Comparison of ENCODE assay signal across 23 cellular contexts in the genomic region with DNA sequence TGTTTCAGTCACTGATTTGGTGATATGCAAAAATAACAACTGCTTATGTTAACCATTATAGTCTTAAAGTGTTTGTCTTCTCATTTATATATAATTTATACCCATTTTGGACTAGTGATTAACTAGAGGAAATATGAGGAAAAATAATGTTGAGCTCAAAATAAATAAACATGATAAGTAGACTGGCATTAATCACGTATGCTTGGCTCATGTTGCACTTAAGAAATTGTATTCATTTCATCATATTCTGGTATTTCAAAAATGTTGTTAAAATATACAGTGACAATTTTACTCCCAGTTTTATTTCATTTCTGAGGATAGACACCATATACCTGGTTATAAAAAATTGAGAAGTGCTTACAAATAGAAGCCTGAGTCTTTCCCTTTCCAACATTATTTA. TPM values are rescaled to one million over a fixed set of nuclear protein-coding genes. Genes with fewer than 3 reads are reported as not detected.
A peak's percentile ranks its signal among the peaks of the same experiment; 100 is the strongest.
DNase-seq lines count a peak whose midpoint lies in the region; ATAC-seq and TF ChIP-seq lines count a peak whose summit lies in the region.
"Had no signal": no experiment of that assay in that cellular context is flagged by ENCODE, and none has a peak within 500 bp of the region (broad histone marks: within the 10 kb centered on the region; RNA-seq: fewer than 3 reads in every experiment).

No MANE protein-coding gene starts in this region.

- BruUV-seq in MCF 10A (replicated peaks; lab: Mats Ljungman, UMichigan): no TSS peak
- no TSS peak for BruUV-seq in mammary epithelial cell (replicated peaks; lab: Mats Ljungman, UMichigan)

- no peaks in the 10 kb centered on the region for H3K36me3 Mint-ChIP-seq in MCF 10A (ENCODE audit: insufficient read depth, unreplicated experiment)

- H3K4me3 ChIP-seq in mammary epithelial cell (replicated peaks in 1 of 3; ENCODE audit: insufficient read depth in 1 of 3, low read depth in 2 of 3, low read length in 3 of 3): no peak overlapping the region
- no peak overlapping the region for H3K4me3 ChIP-seq in fibroblast of lung (replicated peaks in 1 of 4; ENCODE audit: control extremely low read depth in 1 of 4, insufficient read depth in 1 of 4, low read depth in 3 of 4, low read length in 4 of 4)
- H3K4me3 ChIP-seq in smooth muscle cell: no peak overlapping the region
- no peak overlapping the region for H3K4me3 ChIP-seq in mucosa of descending colon
- H3K4me3 ChIP-seq: SK-N-MC had no signal

- H3K9me3 Mint-ChIP-seq in MCF 10A (ENCODE audit: unreplicated experiment): no peaks in the 10 kb centered on the region
- H3K9me3 Mint-ChIP-seq: CD4-positive, alpha-beta T cell had no signal

- ATAC-seq in HG02759 (IDR thresholded peaks at IDR 0.05; ENCODE audit: unreplicated experiment) (no peak), mucosa of descending colon (no peak)
- ATAC-seq: Right ventricle myocardium inferior had no signal

- CTCF ChIA-PET in MCF 10A (lab: Yijun Ruan, JAX): no interaction called here
- CTCF ChIA-PET in mammary epithelial cell (lab: Charles Lee; ENCODE audit: low non-redundant PET): no interaction called here

- H3K79me2 ChIP-seq in mammary epithelial cell (ENCODE audit: insufficient read depth, low read length) (no peaks in the 10 kb centered on the region), fibroblast of lung (ENCODE audit: control insufficient read depth, insufficient read depth, low read length) (no peaks in the 10 kb centered on the region), smooth muscle cell (ENCODE audit: low read depth) (no peaks in the 10 kb centered on the region)

- H3K27ac ChIP-seq in mammary epithelial cell (ENCODE audit: insufficient read depth, low read depth, low read length): no peak overlapping the region
- H3K27ac ChIP-seq in fibroblast of lung (ENCODE audit: insufficient read depth, low read length): no peak overlapping the region
- H3K27ac ChIP-seq in smooth muscle cell (ENCODE audit: low read depth): no peak overlapping the region
- H3K27ac ChIP-seq: HL-60, SK-N-MC had no signal

- POLR2A ChIA-PET in MCF 10A (lab: Yijun Ruan, JAX): no interaction called here

- H3K27me3 ChIP-seq in mammary epithelial cell (ENCODE audit: insufficient read depth, low read length) (peaks cover 3% of the 10 kb centered on the region), fibroblast of lung (ENCODE audit: control insufficient read depth, insufficient read depth, low read length) (no peaks in the 10 kb centered on the region), smooth muscle cell (ENCODE audit: low read depth) (no peaks in the 10 kb centered on the region)

- H3K4me3 Mint-ChIP-seq in MCF 10A (ENCODE audit: unreplicated experiment): no peak overlapping the region
- H3K4me3 Mint-ChIP-seq: CD4-positive, alpha-beta T cell had no signal

- no peaks in the 10 kb centered on the region for H3K9me3 ChIP-seq in mammary epithelial cell (replicated peaks; ENCODE audit: insufficient read depth, low read length)
- no peaks in the 10 kb centered on the region for H3K9me3 ChIP-seq in fibroblast of lung (ENCODE audit: control insufficient read depth, insufficient read depth, low read depth, low read length)
- H3K9me3 ChIP-seq in smooth muscle cell (replicated peaks; ENCODE audit: low read depth): no peaks in the 10 kb centered on the region
- no peaks in the 10 kb centered on the region for H3K9me3 ChIP-seq in mucosa of descending colon
- H3K9me3 ChIP-seq: Caco-2 had no signal

- H3K36me3 ChIP-seq in mammary epithelial cell (ENCODE audit: insufficient read depth, low read length) (no peaks in the 10 kb centered on the region), fibroblast of lung (ENCODE audit: control insufficient read depth, insufficient read depth, low read length) (no peaks in the 10 kb centered on the region), smooth muscle cell (ENCODE audit: low read depth) (no peaks in the 10 kb centered on the region), mucosa of descending colon (ENCODE audit: low read depth) (no peaks in the 10 kb centered on the region)

- TF ChIP-seq CTCF in MCF 10A (IDR thresholded peaks at IDR 0.05; ENCODE audit: unreplicated experiment) (no peak), mammary epithelial cell (conservative IDR thresholded peaks at IDR 0.05 in 1 of 2, IDR thresholded peaks at IDR 0.05 in 1 of 2; ENCODE audit: extremely low read depth in 1 of 2, insufficient read depth in 1 of 2, low read depth in 1 of 2, low read length in 2 of 2) (no peak), fibroblast of lung (conservative IDR thresholded peaks at IDR 0.05 in 1 of 2, IDR thresholded peaks at IDR 0.05 in 1 of 2; ENCODE audit: low read depth in 1 of 2, low read length in 2 of 2) (no peak), smooth muscle cell (IDR thresholded peaks at IDR 0.05; ENCODE audit: borderline replicate concordance, insufficient read depth, poor library complexity, severe bottlenecking) (no peak), mucosa of descending colon (IDR thresholded peaks at IDR 0.05) (no peak)

- H3K27ac Mint-ChIP-seq in MCF 10A (ENCODE audit: low read depth, unreplicated experiment): no peak overlapping the region
- H3K27ac Mint-ChIP-seq: CD4-positive, alpha-beta T cell had no signal

- intact Hi-C loops in MCF 10A (cut with micrococcal nuclease): no loop called here
- intact Hi-C loops in mammary epithelial cell (cut with micrococcal nuclease): no loop called here
- intact Hi-C loops in mucosa of descending colon (cut with DNase I, micrococcal nuclease): no loop called here

- H3K4me2 ChIP-seq in mammary epithelial cell (ENCODE audit: insufficient read depth, low read depth, low read length): no peak overlapping the region
- H3K4me2 ChIP-seq in fibroblast of lung (ENCODE audit: extremely low read depth, insufficient read depth, low read length): peak overlapping the region; percentile 44
- peak overlapping the region; percentile 22 for H3K4me2 ChIP-seq in smooth muscle cell

- no peaks in the 10 kb centered on the region for H3K4me1 Mint-ChIP-seq in MCF 10A (ENCODE audit: insufficient read depth, unreplicated experiment)

- H4K20me1 ChIP-seq in mammary epithelial cell (ENCODE audit: insufficient read depth, low read length) (no peaks in the 10 kb centered on the region), fibroblast of lung (ENCODE audit: control insufficient read depth, extremely low read depth, insufficient read depth, low read length) (no peaks in the 10 kb centered on the region), smooth muscle cell (ENCODE audit: low read depth) (no peaks in the 10 kb centered on the region)

- no peaks in the 10 kb centered on the region for H3F3A ChIP-seq in smooth muscle cell (ENCODE audit: low read depth)

- dilution Hi-C loops in mammary epithelial cell (cut with HindIII; ENCODE audit: low sequenced_read_pairs): no loop called here

- DNase-seq in MCF 10A (ENCODE audit: unreplicated experiment) (peak; percentile 36), mammary epithelial cell (no peak), amniotic epithelial cell (ENCODE audit: low read depth) (peak; percentile 14), fibroblast of lung (ENCODE audit: low read depth in 2 of 2) (peak; percentile 6 to 26), smooth muscle cell (lab: John Stamatoyannopoulos, UW; ENCODE audit: unreplicated experiment) (no peak), DMS79 treated with DMSO at 0.1 percent for 48 hours (lab: John Stamatoyannopoulos, UW) (no peak), mucosa of descending colon (no peak)
- DNase-seq: Caco-2; CD4-positive, alpha-beta T cell; DMS153; GOT3; NCI-H1092 treated with DMSO at 0.1 percent for 48 hours; NCI-H146; NCI-H2081 treated with DMSO at 0.1 percent for 48 hours; NCI-H2227 treated with DMSO at 0.1 percent for 48 hours; NCI-H524 had no signal

- H2AFZ ChIP-seq in mammary epithelial cell (ENCODE audit: low read depth, low read length) (no peak overlapping the region), fibroblast of lung (ENCODE audit: low read length) (no peak overlapping the region), smooth muscle cell (ENCODE audit: low read depth) (no peak overlapping the region)

- H3K27me3 Mint-ChIP-seq in MCF 10A (ENCODE audit: insufficient read depth, unreplicated experiment): peaks cover 11% of the 10 kb centered on the region

- in situ Hi-C loops in mammary epithelial cell (cut with MboI; ENCODE audit: low sequenced_read_pairs in 2 of 2): no loop called here

- H3K4me1 ChIP-seq in mammary epithelial cell (ENCODE audit: insufficient read depth, low read length): no peaks in the 10 kb centered on the region
- H3K4me1 ChIP-seq in fibroblast of lung (ENCODE audit: control insufficient read depth, extremely low read depth, insufficient read depth, low read length): no peaks in the 10 kb centered on the region
- H3K4me1 ChIP-seq in smooth muscle cell (ENCODE audit: low read depth): peaks cover 3% of the 10 kb centered on the region
- no peaks in the 10 kb centered on the region for H3K4me1 ChIP-seq in mucosa of descending colon (ENCODE audit: low read depth)
- H3K4me1 ChIP-seq: Caco-2 had no signal

- 65% methylated on average over 1 of the region's 1 CpG for WGBS in mammary epithelial cell (ENCODE audit: low coverage, missing lambda C conversion rate)
- 66% methylated on average over 1 of the region's 1 CpG for WGBS in smooth muscle cell (ENCODE audit: low lambda C conversion rate)

- no peak overlapping the region for H3K9ac ChIP-seq in mammary epithelial cell (ENCODE audit: insufficient read depth, low read length)
- H3K9ac ChIP-seq in fibroblast of lung (ENCODE audit: insufficient read depth, low read length): no peak overlapping the region
- H3K9ac ChIP-seq in smooth muscle cell (ENCODE audit: low read depth): no peak overlapping the region

RNA-seq across cellular contexts. Expression of gene OR10D3, which starts 3.8 kb away (rescaled TPM):
- not detected in 2 replicates for total RNA-seq in MCF 10A (2022)
- not detected for total RNA-seq in mammary epithelial cell
- polyA plus RNA-seq in mammary epithelial cell: not detected
- not detected for polyA minus RNA-seq in mammary epithelial cell
- total RNA-seq in fibroblast of lung: not detected in 2 replicates
- polyA plus RNA-seq in fibroblast of lung: not detected in 2 replicates
- not detected in 2 replicates for polyA plus RNA-seq in fibroblast of lung (2012)
- not detected in 2 replicates for polyA minus RNA-seq in fibroblast of lung (ENCODE audit: low replicate concordance)
- not detected in 2 replicates for total RNA-seq in smooth muscle cell
- not detected in 2 replicates for polyA plus RNA-seq in smooth muscle cell
- not detected for total RNA-seq in mucosa of descending colon
- total RNA-seq: A172; Caco-2; CD4-positive, alpha-beta T cell; LHCN-M2; Right ventricle myocardium inferior had no signal
- polyA plus RNA-seq: BJ had no signal

Comparison
In these comparisons a context has a peak if more than half of its experiments do, and no peak if none do; other contexts are left out.
1. DNase-seq: peak in MCF 10A (single experiment), amniotic epithelial cell (single experiment) and fibroblast of lung (2 of 2); none in mammary epithelial cell (single experiment), smooth muscle cell (single experiment), DMS79 treated with DMSO at 0.1 percent for 48 hours (single experiment) and mucosa of descending colon (0 of 3).